In the genomic region with DNA sequence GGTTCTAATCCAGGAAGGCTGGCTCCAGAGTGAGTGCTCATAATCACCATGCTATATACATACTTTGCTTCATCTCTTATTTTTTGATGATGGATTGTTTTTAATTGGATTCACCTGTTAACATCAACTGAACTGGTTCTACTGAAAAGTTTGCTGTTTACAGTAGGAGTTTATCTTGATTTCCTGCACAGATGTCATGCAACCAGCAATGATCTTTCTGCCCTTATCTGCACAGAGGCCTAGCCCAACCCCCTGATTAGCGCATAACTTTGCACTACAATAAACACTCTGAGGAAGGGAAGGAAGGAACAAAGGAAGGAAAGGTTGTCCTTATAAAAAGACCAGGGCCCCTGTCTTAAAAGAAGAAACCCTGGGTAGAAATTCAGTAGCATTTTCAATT, we compare ENCODE assay signal across 30 cellular contexts.
"Had no signal": no experiment of that assay in that cellular context is flagged by ENCODE, and none has a peak within 500 bp of the region (broad histone marks: within the 10 kb centered on the region; RNA-seq: fewer than 3 reads in every experiment).

No MANE protein-coding gene starts in this region.

- H3K36me3 Mint-ChIP-seq: mesothelial cell of epicardium; naive thymus-derived CD8-positive, alpha-beta T cell; neural progenitor cell; stimulated activated naive B cell treated with anti-CD40 and anti-IgM and Interleukin-4, amounts not matched to agents 10 μg/mL and 1 μg/mL and 100 μg/mL, for 72 hours had no signal

- DNase-seq: activated CD4-positive, alpha-beta memory T cell treated with anti-CD3 and anti-CD28 coated beads, Interleukin-2, amount 10 ng/mL, durations not matched to agents 7 days and 5 days; activated CD4-positive, alpha-beta T cell treated with anti-CD3 and anti-CD28 coated beads for 1 hour; activated CD4-positive, alpha-beta T cell treated with anti-CD3 and anti-CD28 coated beads, Interleukin-2, amount 10 ng/mL, durations not matched to agents 7 days and 5 days; activated gamma-delta T cell treated with Interleukin-2 at 50 U/mL for 16 hours; activated naive CD4-positive, alpha-beta T cell treated with anti-CD3 and anti-CD28 coated beads, Interleukin-2, amount 50 U/mL, for 16 hours; activated T-cell treated with anti-CD3 and anti-CD28 coated beads, Interleukin-2, amount 50 U/mL, for 24 hours; amniotic stem cell; brain microvascular endothelial cell; cortex of kidney; foreskin keratinocyte; heart right ventricle; mammary epithelial cell; naive thymus-derived CD8-positive, alpha-beta T cell; occipital lobe; psoas muscle; sigmoid colon; stimulated activated CD4-positive, alpha-beta T cell treated with anti-CD3 and anti-CD28 coated beads, Interleukin-1b, Interleukin-23, amount 100 ng/mL, for 48 hours; stimulated activated naive B cell treated with anti-CD40 and anti-IgM and Interleukin-4, amounts not matched to agents 10 μg/mL and 1 μg/mL and 100 μg/mL, for 72 hours; SW 1271; T-helper 9 cell had no signal

- H3K4me1 ChIP-seq: foreskin keratinocyte, psoas muscle had no signal

- ATAC-seq: foreskin keratinocyte; naive thymus-derived CD8-positive, alpha-beta T cell; psoas muscle; stimulated activated naive B cell treated with anti-CD40 and anti-IgM and Interleukin-4, amounts not matched to agents 10 μg/mL and 1 μg/mL and 100 μg/mL, for 72 hours had no signal

- H3K36me3 ChIP-seq: brain microvascular endothelial cell, esophagus muscularis mucosa, heart right ventricle, neural progenitor cell, sigmoid colon, suprapubic skin, tibial artery had no signal

- H3K27me3 ChIP-seq: brain microvascular endothelial cell, esophagus muscularis mucosa, foreskin keratinocyte, neural progenitor cell, sigmoid colon, suprapubic skin, tibial artery had no signal

- H3K27me3 Mint-ChIP-seq: activated T-cell treated with anti-CD3 and anti-CD28 coated beads, Interleukin-2, amount 50 U/mL, for 24 hours had no signal

- H3K4me3 ChIP-seq: esophagus muscularis mucosa, heart right ventricle, neural progenitor cell, psoas muscle, sigmoid colon, smooth muscle cell, suprapubic skin, tibial artery had no signal

- H3K4me1 Mint-ChIP-seq: activated CD4-positive, alpha-beta memory T cell treated with anti-CD3 and anti-CD28 coated beads, Interleukin-2, amount 10 ng/mL, durations not matched to agents 7 days and 5 days had no signal

- H3K4me3 Mint-ChIP-seq: activated CD4-positive, alpha-beta memory T cell treated with anti-CD3 and anti-CD28 coated beads, Interleukin-2, amount 10 ng/mL, durations not matched to agents 7 days and 5 days; activated CD4-positive, alpha-beta T cell treated with anti-CD3 and anti-CD28 coated beads, Interleukin-2, amount 10 ng/mL, durations not matched to agents 7 days and 5 days; activated T-cell treated with anti-CD3 and anti-CD28 coated beads, Interleukin-2, amount 50 U/mL, for 24 hours; mesothelial cell of epicardium; naive thymus-derived CD8-positive, alpha-beta T cell; neural progenitor cell; stimulated activated naive B cell treated with anti-CD40 and anti-IgM and Interleukin-4, amounts not matched to agents 10 μg/mL and 1 μg/mL and 100 μg/mL, for 72 hours; T-helper 1 cell treated with Interleukin-12 subunit alpha and Interleukin-12 subunit beta and Interleukin-4 antibody, amounts not matched to agents 30 μg/mL and 1 μg/mL, for 36 hours had no signal

- H3K27ac Mint-ChIP-seq: activated CD4-positive, alpha-beta memory T cell treated with anti-CD3 and anti-CD28 coated beads, Interleukin-2, amount 10 ng/mL, durations not matched to agents 7 days and 5 days; activated CD4-positive, alpha-beta T cell treated with anti-CD3 and anti-CD28 coated beads, Interleukin-2, amount 10 ng/mL, durations not matched to agents 7 days and 5 days; activated T-cell treated with anti-CD3 and anti-CD28 coated beads, Interleukin-2, amount 50 U/mL, for 24 hours; mesothelial cell of epicardium; naive thymus-derived CD8-positive, alpha-beta T cell; neural progenitor cell; stimulated activated naive B cell treated with anti-CD40 and anti-IgM and Interleukin-4, amounts not matched to agents 10 μg/mL and 1 μg/mL and 100 μg/mL, for 72 hours; T-helper 1 cell treated with Interleukin-12 subunit alpha and Interleukin-12 subunit beta and Interleukin-4 antibody, amounts not matched to agents 30 μg/mL and 1 μg/mL, for 36 hours had no signal

- H3K9me3 Mint-ChIP-seq: activated CD4-positive, alpha-beta memory T cell treated with anti-CD3 and anti-CD28 coated beads, Interleukin-2, amount 10 ng/mL, durations not matched to agents 7 days and 5 days; activated CD4-positive, alpha-beta T cell treated with anti-CD3 and anti-CD28 coated beads, Interleukin-2, amount 10 ng/mL, durations not matched to agents 7 days and 5 days; activated T-cell treated with anti-CD3 and anti-CD28 coated beads, Interleukin-2, amount 50 U/mL, for 24 hours; naive thymus-derived CD8-positive, alpha-beta T cell; stimulated activated naive B cell treated with anti-CD40 and anti-IgM and Interleukin-4, amounts not matched to agents 10 μg/mL and 1 μg/mL and 100 μg/mL, for 72 hours; T-helper 1 cell treated with Interleukin-12 subunit alpha and Interleukin-12 subunit beta and Interleukin-4 antibody, amounts not matched to agents 30 μg/mL and 1 μg/mL, for 36 hours had no signal

- H3K9me3 ChIP-seq: esophagus muscularis mucosa, psoas muscle, suprapubic skin, tibial artery had no signal

- FAIRE-seq: astrocyte, islet of Langerhans had no signal

- H3K27ac ChIP-seq: brain microvascular endothelial cell, esophagus muscularis mucosa, foreskin keratinocyte, heart right ventricle, neural progenitor cell, parathyroid adenoma, psoas muscle, sigmoid colon, suprapubic skin, tibial artery had no signal
